In genomic region chr10:102675151-102675886, GRCh38 we compare ENCODE assay signal across 8 cellular contexts. TPM values are rescaled to one million over a fixed set of nuclear protein-coding genes. Genes with fewer than 3 reads are reported as not detected.
A peak's percentile ranks its signal among the peaks of the same experiment; 100 is the strongest.
DNase-seq lines count a peak whose midpoint lies in the region; ATAC-seq lines count a peak whose summit lies in the region.
"Had no signal": no experiment of that assay in that cellular context is flagged by ENCODE, and none has a peak within 500 bp of the region (broad histone marks: within the 10 kb centered on the region; RNA-seq: fewer than 3 reads in every experiment).

No MANE protein-coding gene starts in this region.

- H4K20me1 ChIP-seq in GM23248 (ENCODE audit: insufficient read depth): no peaks in the 10 kb centered on the region

- WGBS in GM23248 (ENCODE audit: low coverage in 1 of 2, low lambda C conversion rate in 2 of 2, missing lambda C conversion rate in 2 of 2), 2 experiments: 56 to 58% methylated on average over 10 of the region's 10 CpGs
- WGBS in right cardiac atrium: 44% methylated on average over 10 of the region's 10 CpGs

- DNase-seq in GM23248: no peak
- DNase-seq in SJCRH30: peak in 1 of 2 experiments; percentile 51
- DNase-seq in right cardiac atrium: no peak
- no peak for DNase-seq in NOMO-1 (lab: John Stamatoyannopoulos, UW; ENCODE audit: unreplicated experiment in 2 of 2)
- DNase-seq in activated CD8-positive, alpha-beta memory T cell treated with anti-CD3 and anti-CD28 coated beads, Interleukin-2, amount 50 U/mL, for 4 hours: no peak
- DNase-seq: stimulated activated CD4-positive, alpha-beta T cell treated with anti-CD3 and anti-CD28 coated beads, Interleukin-4, amount 100 ng/mL, for 4 hours had no signal

- H3K4me3 ChIP-seq in GM23248 (no peak overlapping the region), SJCRH30 (peak overlapping the region; percentile 28; the same call in 1 of the 2 replicates), right cardiac atrium (ENCODE audit: low read length) (no peak overlapping the region), skin epidermis (no peak overlapping the region)

- H3K9ac ChIP-seq in GM23248: peak overlapping the region; percentile 29

- intact Hi-C loops in right cardiac atrium (cut with DNase I): no loop called here

- 0 out of 2 replicates have a peak, but pooled peaks cover 5% of the 10 kb centered on the region for H3F3A ChIP-seq in GM23248 (ENCODE audit: insufficient read depth)

- H3K4me2 ChIP-seq in GM23248 (ENCODE audit: unreplicated experiment): peak overlapping the region; percentile 92

- H3K4me1 ChIP-seq in GM23248 (ENCODE audit: insufficient read depth) (peaks cover 32% of the 10 kb centered on the region), SJCRH30 (peaks cover 59% of the 10 kb centered on the region), right cardiac atrium (ENCODE audit: control insufficient read depth, insufficient read depth, low read length) (peaks cover 12% of the 10 kb centered on the region)

- H3K27ac ChIP-seq in GM23248: peak overlapping the region; percentile 28; the same call in 1 of the 2 replicates
- peak overlapping the region; percentile 33; the same call in 1 of the 2 replicates for H3K27ac ChIP-seq in SJCRH30
- peak overlapping the region; percentile 66 for H3K27ac ChIP-seq in right cardiac atrium (ENCODE audit: low read length)
- H3K27ac ChIP-seq in skin epidermis: peak overlapping the region in 19 of 21 experiments; percentile 6 to 86 (median 72)

- H3K79me2 ChIP-seq in GM23248 (ENCODE audit: insufficient read depth): no peaks in the 10 kb centered on the region

- H2AFZ ChIP-seq in GM23248: no peak overlapping the region

- H3K9me2 ChIP-seq in GM23248 (ENCODE audit: insufficient read depth): no peaks in the 10 kb centered on the region

- H3K36me3 ChIP-seq in GM23248 (ENCODE audit: low read depth): no peaks in the 10 kb centered on the region
- no peaks in the 10 kb centered on the region for H3K36me3 ChIP-seq in SJCRH30

- in situ Hi-C loops in GM23248 (cut with MboI): no loop called here

- no peaks in the 10 kb centered on the region for H3K9me3 ChIP-seq in GM23248 (ENCODE audit: low read depth)
- H3K9me3 ChIP-seq in SJCRH30 (replicated peaks): no peaks in the 10 kb centered on the region
- H3K9me3 ChIP-seq in right cardiac atrium (ENCODE audit: control insufficient read depth, low read length): no peaks in the 10 kb centered on the region

- no peaks in the 10 kb centered on the region for H3K27me3 ChIP-seq in GM23248 (replicated peaks; ENCODE audit: insufficient read depth)
- H3K27me3 ChIP-seq in SJCRH30: no peaks in the 10 kb centered on the region
- no peaks in the 10 kb centered on the region for H3K27me3 ChIP-seq in right cardiac atrium (ENCODE audit: control insufficient read depth, insufficient read depth)

- ATAC-seq in right cardiac atrium (no peak), HG03135 (IDR thresholded peaks at IDR 0.05; ENCODE audit: unreplicated experiment) (no peak)

RNA-seq across cellular contexts. Expression of gene TRIM8, which starts 31.0 kb away (rescaled TPM):
- total RNA-seq in GM23248 (2014; rRNA removed; shearing (Covaris generic)): 108 and 114 TPM in 2 replicates
- polyA plus RNA-seq in GM23248 (2016; fragmentation: Nextera tagmentation; extraction: Ambion mirVana) (35.6 and 37.5 TPM in 2 replicates), right cardiac atrium (71.4 TPM)
- total RNA-seq in SJCRH30 (2014; rRNA removed; shearing (Covaris generic)): 66.6 and 67.3 TPM in 2 replicates
- total RNA-seq in right cardiac atrium: 100 to 1,000 TPM; 104 to 120 (median 109) TPM

RNA-seq across cellular contexts. Expression of gene ARL3, which starts 38.9 kb away (rescaled TPM):
- total RNA-seq in GM23248 (2014; rRNA removed; shearing (Covaris generic)): 3.8 and 5.9 TPM in 2 replicates
- 22.7 and 24.1 TPM in 2 replicates for polyA plus RNA-seq in GM23248 (2016; fragmentation: Nextera tagmentation; extraction: Ambion mirVana)
- total RNA-seq in SJCRH30 (2014; rRNA removed; shearing (Covaris generic)): 17.6 and 18.0 TPM in 2 replicates
- 10 to 100 TPM; 13.0 to 18.3 (median 14.9) TPM for total RNA-seq in right cardiac atrium
- 16.3 TPM for polyA plus RNA-seq in right cardiac atrium

RNA-seq across cellular contexts. Expression of gene SFXN2, which starts 39.1 kb away (rescaled TPM):
- total RNA-seq in GM23248 (2014; rRNA removed; shearing (Covaris generic)): 0.51 and 1.1 TPM in 2 replicates
- 1.7 and 1.9 TPM in 2 replicates for polyA plus RNA-seq in GM23248 (2016; fragmentation: Nextera tagmentation; extraction: Ambion mirVana)
- 14.4 and 16.2 TPM in 2 replicates for total RNA-seq in SJCRH30 (2014; rRNA removed; shearing (Covaris generic))
- total RNA-seq in right cardiac atrium: 1 to 10 TPM; 1.8 to 4.8 (median 2.4) TPM
- polyA plus RNA-seq in right cardiac atrium: 1.8 TPM
